In the genomic region with DNA sequence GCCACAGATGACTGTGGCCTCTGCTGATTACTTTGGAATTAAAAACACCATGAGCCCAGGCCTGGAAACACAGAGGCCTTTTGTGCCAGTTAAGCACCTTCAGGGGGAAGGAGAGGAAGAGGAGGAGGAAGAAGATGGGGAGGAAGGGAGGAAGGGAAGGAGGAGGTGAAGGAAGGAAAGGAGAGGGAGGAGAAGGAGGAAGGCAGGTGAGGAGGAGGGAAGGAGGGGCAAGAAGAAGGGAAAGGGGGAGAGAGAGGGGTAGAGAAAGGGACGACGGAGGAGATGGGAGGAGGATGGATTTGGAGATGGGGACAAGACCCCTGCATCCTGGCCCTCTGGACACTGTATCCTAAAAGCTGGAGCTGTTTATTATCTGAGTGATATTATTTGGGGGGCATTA, we compare ENCODE assay signal across 9 cellular contexts.
"Had no signal": no experiment of that assay in that cellular context is flagged by ENCODE, and none has a peak within 500 bp of the region (broad histone marks: within the 10 kb centered on the region; RNA-seq: fewer than 3 reads in every experiment).

No MANE protein-coding gene starts in this region.

- H2AFZ ChIP-seq: GM23248 had no signal

- FAIRE-seq: H1, H54, HTR-8/SVneo, K562 had no signal

- H3K9ac ChIP-seq: GM23248 had no signal

- H3K9me3 Mint-ChIP-seq: H9, HFFc6 had no signal

- H3K27ac Mint-ChIP-seq: HFFc6 had no signal

- H3K4me3 ChIP-seq: GM23248, K562 had no signal

- DNase-seq: GM23248, HCEC 1CT, HFFc6, KG1 had no signal

- H3K4me3 Mint-ChIP-seq: H9, HFFc6 had no signal

- H3K27ac ChIP-seq: GM23248 had no signal
